Comparison of ENCODE assay signal across 19 cellular contexts in the genomic region with DNA sequence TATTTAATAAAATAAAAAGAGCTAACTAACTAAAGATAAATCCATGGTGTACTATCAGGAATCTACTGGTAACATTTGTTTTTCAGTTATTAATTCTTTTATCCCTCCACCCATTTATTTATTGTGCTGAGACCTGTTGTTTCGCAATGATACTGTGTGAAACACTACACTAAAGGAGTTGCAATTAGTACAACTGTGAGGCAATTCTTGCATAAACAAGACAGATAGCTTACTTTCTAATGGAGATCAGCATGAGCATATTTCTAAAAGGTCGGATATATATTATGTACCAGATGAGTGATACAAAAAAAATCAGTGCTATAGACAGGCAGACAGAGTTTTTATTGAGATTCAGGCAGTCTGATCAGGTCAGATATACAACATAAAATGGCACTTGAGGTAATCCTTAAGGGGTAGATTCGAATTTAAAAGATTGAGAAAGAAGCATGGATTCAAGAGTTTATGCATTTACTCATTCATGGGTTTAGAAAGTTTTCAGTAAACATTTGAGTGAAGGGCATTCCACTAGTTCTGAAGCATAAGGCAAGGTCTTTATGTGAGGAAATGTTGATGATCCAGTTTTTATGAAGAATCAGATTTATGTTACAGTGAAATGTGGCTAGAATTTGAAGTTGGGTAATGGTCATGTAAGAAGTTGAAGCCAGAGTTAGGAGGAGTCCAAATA.
DNase-seq lines count a peak whose midpoint lies in the region; ATAC-seq and TF ChIP-seq lines count a peak whose summit lies in the region.
"Had no signal": no experiment of that assay in that cellular context is flagged by ENCODE, and none has a peak within 500 bp of the region (broad histone marks: within the 10 kb centered on the region; RNA-seq: fewer than 3 reads in every experiment).

No MANE protein-coding gene starts in this region.

- H3K4me3 ChIP-seq in breast epithelium = no peak overlapping the region
- no peak overlapping the region for H3K4me3 ChIP-seq in choroid plexus epithelial cell (ENCODE audit: low read depth, low read length)
- H3K4me3 ChIP-seq in right lobe of liver = no peak overlapping the region
- H3K4me3 ChIP-seq: BLaER1 treated with 17β-estradiol and CSF1 and Interleukin-3, amounts not matched to agents 10 nM and 100 nM; coronary artery; left ventricle myocardium inferior; skin epidermis had no signal

- H3K9me3 Mint-ChIP-seq in MCF 10A (ENCODE audit: unreplicated experiment) = peaks cover 8% of the 10 kb centered on the region

- intact Hi-C loops in MCF 10A (cut with micrococcal nuclease) = loop anchor here (5.0 kb wide), 2 partner anchors 61 to 154 kb away; no protein-coding TSS in a partner anchor
- intact Hi-C loops in breast epithelium (cut with DNase I; ENCODE audit: low total_unique reads) = no loop called here
- intact Hi-C loops in right lobe of liver (cut with DNase I) = no loop called here

- DNase-seq in MCF 10A (ENCODE audit: unreplicated experiment) (peak; percentile 92), breast epithelium (ENCODE audit: low spot score in 2 of 2) (no peak), choroid plexus epithelial cell (ENCODE audit: low read depth) (peak; percentile 92), myocyte (ENCODE audit: low read depth) (peak; percentile 64), SW480 (ENCODE audit: low spot score) (no peak), activated gamma-delta T cell (lab: John Stamatoyannopoulos, UW) (no peak), right lobe of liver (no peak)
- DNase-seq: activated naive CD4-positive, alpha-beta T cell; aorta; left ventricle myocardium inferior; NCI-H1694; NCI-H446; stimulated activated CD4-positive, alpha-beta T cell treated with anti-CD3 and anti-CD28 coated beads, Interleukin-4, amount 100 ng/mL, for 1 hour; SW 1271 had no signal

- H3K4me1 ChIP-seq in breast epithelium = no peaks in the 10 kb centered on the region
- H3K4me1 ChIP-seq in right lobe of liver = no peaks in the 10 kb centered on the region
- H3K4me1 ChIP-seq: BLaER1 treated with 17β-estradiol and CSF1 and Interleukin-3, amounts not matched to agents 10 nM and 100 nM; left ventricle myocardium inferior had no signal

- H3K4me1 Mint-ChIP-seq in MCF 10A (ENCODE audit: insufficient read depth, unreplicated experiment) = peaks cover 44% of the 10 kb centered on the region

- 20% methylated on average over 3 of the region's 3 CpGs for WGBS in right lobe of liver (ENCODE audit: insufficient coverage, low coverage, low lambda C conversion rate, missing lambda C conversion rate)

- no peaks in the 10 kb centered on the region for H3K36me3 ChIP-seq in breast epithelium
- no peaks in the 10 kb centered on the region for H3K36me3 ChIP-seq in right lobe of liver
- H3K36me3 ChIP-seq: BLaER1 treated with 17β-estradiol and CSF1 and Interleukin-3, amounts not matched to agents 10 nM and 100 nM; left ventricle myocardium inferior; neutrophil had no signal

- peak overlapping the region; percentile 98 for H3K27ac Mint-ChIP-seq in MCF 10A (ENCODE audit: low read depth, unreplicated experiment)

- H3K36me3 Mint-ChIP-seq in MCF 10A (ENCODE audit: insufficient read depth, unreplicated experiment) = no peaks in the 10 kb centered on the region

- ATAC-seq in GM21723 (IDR thresholded peaks at IDR 0.05; ENCODE audit: unreplicated experiment) = no peak
- ATAC-seq in right lobe of liver = no peak

- H3K27ac ChIP-seq in breast epithelium (no peak overlapping the region), right lobe of liver (no peak overlapping the region)
- H3K27ac ChIP-seq: BLaER1 treated with 17β-estradiol and CSF1 and Interleukin-3, amounts not matched to agents 10 nM and 100 nM; left ventricle myocardium inferior; neutrophil had no signal

- no peak for TF ChIP-seq CTCF in MCF 10A (IDR thresholded peaks at IDR 0.05; ENCODE audit: unreplicated experiment)
- TF ChIP-seq CTCF in breast epithelium (IDR thresholded peaks at IDR 0.05) = no peak
- no peak for TF ChIP-seq CTCF in choroid plexus epithelial cell (conservative IDR thresholded peaks at IDR 0.05; ENCODE audit: low read depth, low read length)
- TF ChIP-seq CTCF in right lobe of liver (IDR thresholded peaks at IDR 0.05) = no peak

- POLR2A ChIA-PET in MCF 10A (lab: Yijun Ruan, JAX) = interaction anchor here (0.7 to 3.0 kb wide), 10 partner anchors 12 to 451 kb away, joined by 3 to 26 read pairs (median 3); a partner anchor contains a TSS

- no peak for TF ChIP-seq POLR2A in breast epithelium (IDR thresholded peaks at IDR 0.05)
- TF ChIP-seq POLR2A in right lobe of liver (IDR thresholded peaks at IDR 0.05) = no peak

- H3K9me3 ChIP-seq in breast epithelium (no peaks in the 10 kb centered on the region), right lobe of liver (peaks cover 0 to 7% (median 0%) of the 10 kb centered on the region in 4 donors)
- H3K9me3 ChIP-seq: BLaER1 treated with 17β-estradiol and CSF1 and Interleukin-3, amounts not matched to agents 10 nM and 100 nM; neutrophil had no signal

- H3K27me3 ChIP-seq in breast epithelium (no peaks in the 10 kb centered on the region), right lobe of liver (no peaks in the 10 kb centered on the region)
- H3K27me3 ChIP-seq: BLaER1 treated with 17β-estradiol and CSF1 and Interleukin-3, amounts not matched to agents 10 nM and 100 nM; neutrophil had no signal

- H3K27me3 Mint-ChIP-seq in MCF 10A (ENCODE audit: insufficient read depth, unreplicated experiment) = no peaks in the 10 kb centered on the region

- CTCF ChIA-PET in MCF 10A (lab: Yijun Ruan, JAX) = interaction anchor here (0.6 kb wide), 1 partner anchor 158 kb away, joined by 3 read pairs; no protein-coding TSS in a partner anchor

- no TSS peak for BruUV-seq in MCF 10A (replicated peaks; lab: Mats Ljungman, UMichigan)

- peak overlapping the region; percentile 70 for H3K4me3 Mint-ChIP-seq in MCF 10A (ENCODE audit: unreplicated experiment)

Comparison
In these comparisons a context has a peak if more than half of its experiments do, and no peak if none do; other contexts are left out.
1. DNase-seq: peak in MCF 10A (single experiment), choroid plexus epithelial cell (single experiment) and myocyte (single experiment); none in breast epithelium (0 of 2), SW480 (single experiment), activated gamma-delta T cell (single experiment) and right lobe of liver (0 of 3).